ENCODE assay signal across 1 cellular context in genomic region chr4:151012836-151013235, GRCh38.
TF ChIP-seq lines count a peak whose summit lies in the region.

No MANE protein-coding gene starts in this region.

TF ChIP-seq in K562, 482 proteins besides CTCF, POLR2A, EP300 and RAD21 (continued from another document):
- TF ChIP-seq BRF2 (IDR thresholded peaks at IDR 0.05; ENCODE audit: borderline replicate concordance, insufficient read depth, insufficient read length): no peak
- peak; percentile 70 for TF ChIP-seq FOSL1 (tag; conservative IDR thresholded peaks at IDR 0.05)
- peak; percentile 68; the same call in 1 of the 2 replicates for TF ChIP-seq JUND (IDR thresholded peaks at IDR 0.05; ENCODE audit: borderline replicate concordance, low read depth, low read length)
- peak; percentile 67; the same call in 1 of the 3 replicates for TF ChIP-seq JUND (tag; IDR thresholded peaks at IDR 0.05; ENCODE audit: borderline replicate concordance, low read depth, low read length)
- TF ChIP-seq ARID1B (IDR thresholded peaks at IDR 0.05): 0 out of 2 replicates have a peak, but pooled peaks have one; percentile 12
- TF ChIP-seq JUN (IDR thresholded peaks at IDR 0.05; ENCODE audit: borderline replicate concordance, low read depth, low read length): 0 out of 2 replicates have a peak, but pooled peaks have one; percentile 31
- TF ChIP-seq JUN (CRISPR knock-in tag; IDR thresholded peaks at IDR 0.05; ENCODE audit: borderline replicate concordance): no peak
- TF ChIP-seq ZNF75A (CRISPR knock-in tag; IDR thresholded peaks at IDR 0.05): no peak
